In the genomic region with DNA sequence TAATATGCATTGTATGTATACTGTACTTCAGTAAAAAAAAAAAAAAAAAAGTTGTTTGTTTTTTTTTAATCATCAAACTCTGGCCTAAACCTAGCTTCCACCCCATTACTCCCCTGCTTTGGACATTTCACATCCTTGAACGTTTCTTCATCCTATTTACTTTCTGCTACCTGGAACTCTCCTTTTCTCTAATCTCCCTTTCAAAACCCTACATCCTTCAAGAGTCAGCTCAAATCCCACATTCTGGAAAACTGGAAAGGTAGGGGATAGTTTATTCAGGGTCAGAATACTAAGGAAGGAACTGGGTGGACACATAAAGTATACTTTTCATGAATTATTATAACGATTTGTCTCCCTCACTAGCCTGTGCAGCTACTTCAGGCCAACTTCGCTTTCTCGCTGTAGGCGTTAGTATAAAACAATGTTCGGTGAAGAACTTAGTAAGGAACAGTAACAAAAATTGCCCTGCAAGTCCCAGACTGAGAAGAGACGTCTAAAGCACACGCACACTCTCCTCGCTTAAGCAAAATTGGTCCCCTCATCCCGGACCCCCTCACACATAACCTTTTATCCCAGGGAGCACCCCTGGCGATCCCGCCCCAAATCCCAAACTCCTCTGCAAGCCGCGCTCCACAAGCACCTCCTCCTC, we compare ENCODE assay signal across 8 cellular contexts. TPM values are rescaled to one million over a fixed set of nuclear protein-coding genes. Genes with fewer than 3 reads are reported as not detected.
DNase-seq lines count a peak whose midpoint lies in the region; ATAC-seq lines count a peak whose summit lies in the region.

No MANE protein-coding gene starts in this region.

- no peak for ATAC-seq in HG03432 (IDR thresholded peaks at IDR 0.05; ENCODE audit: unreplicated experiment)

- H3K4me3 ChIP-seq in thymus (ENCODE audit: low read length): peak overlapping the region; percentile 71

- H3K4me1 ChIP-seq in thymus (ENCODE audit: control insufficient read depth, insufficient read depth, low read length): peaks cover 8% of the 10 kb centered on the region

- H3K4me1 Mint-ChIP-seq in activated naive CD8-positive, alpha-beta T cell (ENCODE audit: low read depth): peaks cover 13% of the 10 kb centered on the region

- H3K27ac Mint-ChIP-seq in activated naive CD8-positive, alpha-beta T cell: peak overlapping the region; percentile 97

- H3K36me3 ChIP-seq in thymus (ENCODE audit: control insufficient read depth, insufficient read depth): no peaks in the 10 kb centered on the region

- peaks cover 5% of the 10 kb centered on the region for H3K36me3 Mint-ChIP-seq in activated naive CD8-positive, alpha-beta T cell

- no peaks in the 10 kb centered on the region for H3K27me3 ChIP-seq in layer of hippocampus (ENCODE audit: control insufficient read depth, insufficient read depth, low read length)
- no peaks in the 10 kb centered on the region for H3K27me3 ChIP-seq in thymus (ENCODE audit: control insufficient read depth, insufficient read depth)

- no peaks in the 10 kb centered on the region for H3K27me3 Mint-ChIP-seq in activated naive CD8-positive, alpha-beta T cell

- 2% methylated on average over 14 of the region's 14 CpGs for WGBS in thymus

- H3K9me3 ChIP-seq in thymus (ENCODE audit: control insufficient read depth): no peaks in the 10 kb centered on the region

- H3K9me3 Mint-ChIP-seq in activated naive CD8-positive, alpha-beta T cell (ENCODE audit: low read depth): no peaks in the 10 kb centered on the region

- peak overlapping the region; percentile 97 for H3K4me3 Mint-ChIP-seq in activated naive CD8-positive, alpha-beta T cell

- DNase-seq in activated T-cell treated with anti-CD3 and anti-CD28 coated beads for 24 hours (ENCODE audit: low read depth) (peak; percentile 1), NCI-H446 treated with DMSO at 0.1 percent for 48 hours (lab: John Stamatoyannopoulos, UW) (no peak), NCI-H1092 (lab: John Stamatoyannopoulos, UW) (no peak)
- DNase-seq in activated T-cell treated with anti-CD3 and anti-CD28 coated beads, Interleukin-2, amount 50 U/mL, for 1 hour: no peak

- H3K27ac ChIP-seq in layer of hippocampus (ENCODE audit: low read depth, low read length) (peak overlapping the region; percentile 4), thymus (ENCODE audit: low read depth) (peak overlapping the region; percentile 60)

RNA-seq across cellular contexts. Expression of gene PIGU, which starts 0.8 kb away (rescaled TPM):
- 15.5 TPM for polyA plus RNA-seq in thymus

RNA-seq across cellular contexts. Expression of gene TP53INP2, which starts 28.0 kb away (rescaled TPM):
- 5.7 TPM for polyA plus RNA-seq in thymus
